In the genomic region with DNA sequence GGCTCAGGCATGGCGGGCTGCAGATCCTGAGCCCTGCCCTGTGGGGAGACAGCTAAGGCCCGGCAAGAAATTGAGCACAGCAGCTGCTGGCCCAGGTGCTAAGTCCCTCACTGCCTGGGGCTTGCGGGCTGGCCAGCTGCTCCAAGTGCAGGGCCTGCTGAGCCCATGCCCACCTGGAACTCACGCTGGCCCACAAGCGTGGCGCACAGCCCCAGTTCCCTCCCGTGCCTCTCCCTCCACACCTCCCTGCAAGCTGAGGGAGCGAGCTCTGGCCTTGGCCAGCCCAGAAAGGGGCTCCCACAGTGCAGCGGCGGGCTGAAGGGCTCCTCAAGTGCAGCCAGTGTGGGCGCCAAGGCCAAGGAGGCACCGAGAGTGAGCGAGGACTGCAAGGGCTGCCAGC, we compare ENCODE assay signal across 1 cellular context. TPM values are rescaled to one million over a fixed set of nuclear protein-coding genes. Genes with fewer than 3 reads are reported as not detected.
"Had no signal": no experiment of that assay in that cellular context is flagged by ENCODE, and none has a peak within 500 bp of the region (broad histone marks: within the 10 kb centered on the region; RNA-seq: fewer than 3 reads in every experiment).

No MANE protein-coding gene starts in this region.

RNA-seq across cellular contexts. Expression of a gene that starts 57.1 kb away (rescaled TPM):
- polyA plus RNA-seq: IgD-negative memory B cell had no signal
